29 cellular contexts compared by ENCODE assay signal in the genomic region with DNA sequence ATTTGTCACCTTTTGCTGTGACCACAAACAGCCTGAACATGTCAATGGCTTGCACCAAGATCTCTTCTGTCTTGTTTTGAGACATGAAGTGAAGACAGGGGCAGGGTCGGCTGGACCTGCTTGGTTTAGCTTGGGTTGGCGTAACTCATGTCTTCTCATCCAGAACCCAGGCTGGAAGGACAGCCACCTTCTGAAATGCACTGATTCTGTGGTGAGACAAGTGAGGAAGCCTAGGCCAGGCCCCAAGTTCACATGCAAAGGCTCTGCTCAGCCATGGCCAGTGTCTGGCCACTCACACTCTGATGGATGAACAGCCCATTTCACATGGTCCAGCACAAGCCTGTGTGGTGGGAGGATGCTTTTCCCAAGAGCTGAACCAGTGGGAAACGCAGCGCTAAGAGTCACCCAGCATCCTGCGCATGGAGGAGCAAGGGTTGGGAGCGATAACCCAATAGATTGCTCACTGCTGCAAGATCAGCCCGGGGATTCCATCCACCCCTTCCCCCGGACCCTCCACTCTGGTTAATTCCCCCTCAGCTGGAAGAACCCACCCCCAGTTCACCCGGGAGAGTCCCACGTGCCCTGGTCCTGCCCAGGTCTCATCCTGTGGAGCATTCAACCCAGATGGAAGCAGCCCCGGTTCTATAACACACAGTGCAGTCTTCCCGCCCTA. TPM values are rescaled to one million over a fixed set of nuclear protein-coding genes. Genes with fewer than 3 reads are reported as not detected.
"Had no signal": no experiment of that assay in that cellular context is flagged by ENCODE, and none has a peak within 500 bp of the region (broad histone marks: within the 10 kb centered on the region; RNA-seq: fewer than 3 reads in every experiment).

No MANE protein-coding gene starts in this region.

- H3K9me3 Mint-ChIP-seq: activated CD4-positive, alpha-beta memory T cell treated with anti-CD3 and anti-CD28 coated beads for 36 hours had no signal

- H3K27ac Mint-ChIP-seq: activated CD4-positive, alpha-beta memory T cell treated with anti-CD3 and anti-CD28 coated beads for 36 hours; activated CD4-positive, alpha-beta T cell treated with anti-CD3 and anti-CD28 coated beads for 36 hours; activated CD4-positive, alpha-beta T cell treated with anti-CD3 and anti-CD28 coated beads, Interleukin-2, amount 10 ng/mL, durations not matched to agents 24 days and 14 days; activated CD8-positive, alpha-beta memory T cell treated with anti-CD3 and anti-CD28 coated beads, Interleukin-2, amount 10 ng/mL, durations not matched to agents 7 days and 5 days; activated CD8-positive, alpha-beta T cell treated with anti-CD3 and anti-CD28 coated beads, Interleukin-2, amount 10 ng/mL, durations not matched to agents 7 days and 5 days; activated naive CD8-positive, alpha-beta T cell; activated T-helper 1 cell treated with anti-CD3 and anti-CD28 coated beads, Interleukin-12 subunit alpha, Interleukin-12 subunit beta, Interleukin-2, Interleukin-4 antibody, amounts not matched to agents 30 ng/mL and 10 ng/mL and 1 ng/mL, durations not matched to agents 14 hours and 24 hours and 36 hours; activated T-helper 2 cell treated with anti-CD3 and anti-CD28 coated beads, Interferon-gamma antibody, Interleukin-2, Interleukin-4, amounts not matched to agents 10 μg/mL and 5 μg/mL and 100 μg/mL, durations not matched to agents 14 hours and 24 hours and 36 hours; T-helper 17 cell had no signal

- H3K36me3 Mint-ChIP-seq: activated CD4-positive, alpha-beta memory T cell treated with anti-CD3 and anti-CD28 coated beads for 36 hours; activated CD8-positive, alpha-beta memory T cell treated with anti-CD3 and anti-CD28 coated beads, Interleukin-2, amount 10 ng/mL, durations not matched to agents 7 days and 5 days; activated naive CD8-positive, alpha-beta T cell had no signal

- ATAC-seq: activated CD4-positive, alpha-beta T cell treated with anti-CD3 and anti-CD28 coated beads for 36 hours; activated CD8-positive, alpha-beta memory T cell treated with anti-CD3 and anti-CD28 coated beads, Interleukin-2, amount 10 ng/mL, durations not matched to agents 7 days and 5 days; activated CD8-positive, alpha-beta T cell treated with anti-CD3 and anti-CD28 coated beads, Interleukin-2, amount 10 ng/mL, durations not matched to agents 7 days and 5 days; foreskin keratinocyte; gastrocnemius medialis; T-helper 17 cell had no signal

- H3K4me1 ChIP-seq: esophagus muscularis mucosa, foreskin keratinocyte, gastrocnemius medialis had no signal

- H3K4me3 Mint-ChIP-seq: activated CD4-positive, alpha-beta memory T cell treated with anti-CD3 and anti-CD28 coated beads for 36 hours; activated CD4-positive, alpha-beta T cell treated with anti-CD3 and anti-CD28 coated beads for 36 hours; activated CD4-positive, alpha-beta T cell treated with anti-CD3 and anti-CD28 coated beads, Interleukin-2, amount 10 ng/mL, durations not matched to agents 24 days and 14 days; activated CD8-positive, alpha-beta memory T cell treated with anti-CD3 and anti-CD28 coated beads, Interleukin-2, amount 10 ng/mL, durations not matched to agents 7 days and 5 days; activated CD8-positive, alpha-beta T cell treated with anti-CD3 and anti-CD28 coated beads, Interleukin-2, amount 10 ng/mL, durations not matched to agents 7 days and 5 days; activated naive CD8-positive, alpha-beta T cell; T-helper 17 cell had no signal

- H3K27me3 ChIP-seq: brain microvascular endothelial cell, gastrocnemius medialis had no signal

- H3K4me1 Mint-ChIP-seq: activated CD4-positive, alpha-beta T cell treated with anti-CD3 and anti-CD28 coated beads for 36 hours; activated CD8-positive, alpha-beta memory T cell treated with anti-CD3 and anti-CD28 coated beads, Interleukin-2, amount 10 ng/mL, durations not matched to agents 7 days and 5 days had no signal

- H3K36me3 ChIP-seq: brain microvascular endothelial cell, esophagus muscularis mucosa, gastrocnemius medialis had no signal

- H3K9me3 ChIP-seq: esophagus muscularis mucosa, gastrocnemius medialis had no signal

- H3K4me3 ChIP-seq: esophagus muscularis mucosa, gastrocnemius medialis had no signal

- H3K27ac ChIP-seq: brain microvascular endothelial cell, esophagus muscularis mucosa, foreskin keratinocyte, gastrocnemius medialis had no signal

- DNase-seq: activated CD4-positive, alpha-beta memory T cell treated with anti-CD3 and anti-CD28 coated beads for 36 hours; activated CD4-positive, alpha-beta T cell treated with anti-CD3 and anti-CD28 coated beads for 36 hours; activated CD4-positive, alpha-beta T cell treated with anti-CD3 and anti-CD28 coated beads, Interleukin-2, amount 10 ng/mL, durations not matched to agents 24 days and 14 days; activated CD4-positive, CD25-positive, alpha-beta regulatory T cell; activated CD4-positive, CD25-positive, alpha-beta regulatory T cell treated with anti-CD3 and anti-CD28 coated beads, Interleukin-2, amount 50 U/mL, for 72 hours; activated CD8-positive, alpha-beta memory T cell treated with anti-CD3 and anti-CD28 coated beads, Interleukin-2, amount 10 ng/mL, durations not matched to agents 7 days and 5 days; activated CD8-positive, alpha-beta memory T cell treated with anti-CD3 and anti-CD28 coated beads, Interleukin-2, amount 50 U/mL, for 4 hours; activated CD8-positive, alpha-beta T cell treated with anti-CD3 and anti-CD28 coated beads, Interleukin-2, amount 10 ng/mL, durations not matched to agents 7 days and 5 days; activated gamma-delta T cell treated with Interleukin-2 at 50 U/mL for 16 hours; activated naive CD4-positive, alpha-beta T cell treated with anti-CD3 and anti-CD28 coated beads, Interleukin-2, amount 50 U/mL, for 16 hours; activated naive CD4-positive, alpha-beta T cell treated with Interleukin-2 at 50 U/mL for 16 hours; activated T-cell treated with anti-CD3 and anti-CD28 coated beads, Interleukin-2, amount 50 U/mL, for 1 hour; activated T-cell treated with anti-CD3 and anti-CD28 coated beads, Interleukin-2, amount 50 U/mL, for 48 hours; amniotic stem cell; anterior cingulate cortex; brain microvascular endothelial cell; effector CD8-positive, alpha-beta T cell; foreskin keratinocyte; gastrocnemius medialis; glutamatergic neuron; SW 1271; T-helper 1 cell; T-helper 17 cell had no signal

RNA-seq across cellular contexts. Expression of gene UBE2QL1, which starts 54.1 kb away (rescaled TPM):
- total RNA-seq: activated CD4-positive, alpha-beta memory T cell treated with anti-CD3 and anti-CD28 coated beads for 36 hours; activated CD4-positive, alpha-beta T cell treated with anti-CD3 and anti-CD28 coated beads for 36 hours; activated CD8-positive, alpha-beta memory T cell treated with anti-CD3 and anti-CD28 coated beads for 36 hours; activated CD8-positive, alpha-beta T cell treated with anti-CD3 and anti-CD28 coated beads, Interleukin-2, amount 10 ng/mL, durations not matched to agents 7 days and 5 days; epithelial cell of proximal tubule; foreskin keratinocyte had no signal
- polyA plus RNA-seq: foreskin keratinocyte had no signal
